In genomic region chr17:78822552-78822951, GRCh38 we compare ENCODE assay signal across 12 cellular contexts. TPM values are rescaled to one million over a fixed set of nuclear protein-coding genes. Genes with fewer than 3 reads are reported as not detected.
A peak's percentile ranks its signal among the peaks of the same experiment; 100 is the strongest.
DNase-seq lines count a peak whose midpoint lies in the region; ATAC-seq, FAIRE-seq and TF ChIP-seq lines count a peak whose summit lies in the region.
"Had no signal": no experiment of that assay in that cellular context is flagged by ENCODE, and none has a peak within 500 bp of the region (broad histone marks: within the 10 kb centered on the region; RNA-seq: fewer than 3 reads in every experiment).

No MANE protein-coding gene starts in this region.

- no peaks in the 10 kb centered on the region for H3K27me3 Mint-ChIP-seq in stimulated activated naive CD8-positive, alpha-beta T cell treated with anti-CD3 and anti-CD28 coated beads, Interleukin-15, Interleukin-2, amounts not matched to agents 100 ng/mL and 50 ng/mL, for 24 hours

- peaks cover 85% of the 10 kb centered on the region for H3K36me3 Mint-ChIP-seq in stimulated activated naive CD8-positive, alpha-beta T cell treated with anti-CD3 and anti-CD28 coated beads, Interleukin-15, Interleukin-2, amounts not matched to agents 100 ng/mL and 50 ng/mL, for 24 hours (ENCODE audit: low read depth)

- ATAC-seq in stimulated activated naive CD8-positive, alpha-beta T cell treated with anti-CD3 and anti-CD28 coated beads, Interleukin-15, Interleukin-2, amounts not matched to agents 100 U/mL and 50 U/mL, for 24 hours = no peak
- no peak for ATAC-seq in omental fat pad (ENCODE audit: low FRiP score)
- ATAC-seq: right lobe of liver had no signal

- TF ChIP-seq CTCF in vagina (IDR thresholded peaks at IDR 0.05) = no peak
- TF ChIP-seq CTCF in omental fat pad (IDR thresholded peaks at IDR 0.05) = no peak

- intact Hi-C loops in vagina (cut with DNase I) = no loop called here

- TF ChIP-seq POLR2A in vagina (IDR thresholded peaks at IDR 0.05) = no peak

- peaks cover 46% of the 10 kb centered on the region for H3K4me1 Mint-ChIP-seq in stimulated activated naive CD8-positive, alpha-beta T cell treated with anti-CD3 and anti-CD28 coated beads, Interleukin-15, Interleukin-2, amounts not matched to agents 100 ng/mL and 50 ng/mL, for 24 hours (ENCODE audit: low read depth)

- FAIRE-seq in urothelium cell line (lab: Jason Lieb, UNC) = no peak

- no peaks in the 10 kb centered on the region for H3K4me1 ChIP-seq in vagina
- H3K4me1 ChIP-seq: right lobe of liver had no signal

- H3K9me3 ChIP-seq in vagina = no peaks in the 10 kb centered on the region
- H3K9me3 ChIP-seq: right lobe of liver had no signal

- H3K9me3 Mint-ChIP-seq in stimulated activated naive CD8-positive, alpha-beta T cell treated with anti-CD3 and anti-CD28 coated beads, Interleukin-15, Interleukin-2, amounts not matched to agents 100 ng/mL and 50 ng/mL, for 24 hours = no peaks in the 10 kb centered on the region

- H3K27ac ChIP-seq in vagina = peak overlapping the region; percentile 65
- H3K27ac ChIP-seq: right lobe of liver had no signal

- peaks cover 0 to 93% of the 10 kb centered on the region in 2 donors for H3K36me3 ChIP-seq in vagina

- no peak for DNase-seq in stimulated activated naive CD8-positive, alpha-beta T cell treated with anti-CD3 and anti-CD28 coated beads, Interleukin-15, Interleukin-2, amounts not matched to agents 100 U/mL and 50 U/mL, for 24 hours
- DNase-seq in amniotic stem cell (lab: John Stamatoyannopoulos, UW) (peak; percentile 87), hepatic stellate cell (ENCODE audit: low spot score) (peak; percentile 91), vagina (ENCODE audit: extremely low spot score in 2 of 2) (no peak), urothelium cell line (ENCODE audit: low spot score) (no peak), omental fat pad (ENCODE audit: low spot score) (no peak)
- DNase-seq in activated T-cell treated with anti-CD3 and anti-CD28 coated beads, Interleukin-2, amount 50 U/mL, for 1 hour = no peak
- DNase-seq: activated CD4-positive, alpha-beta T cell treated with anti-CD3 and anti-CD28 coated beads for 4 hours; left cardiac atrium; stimulated activated naive CD4-positive, alpha-beta T cell treated with Interleukin-2 at 50 U/mL for 16 hours had no signal

- peak overlapping the region; percentile 39 for H3K27ac Mint-ChIP-seq in stimulated activated naive CD8-positive, alpha-beta T cell treated with anti-CD3 and anti-CD28 coated beads, Interleukin-15, Interleukin-2, amounts not matched to agents 100 ng/mL and 50 ng/mL, for 24 hours

- H3K4me3 ChIP-seq in vagina = no peak overlapping the region
- H3K4me3 ChIP-seq: right lobe of liver had no signal

- no peaks in the 10 kb centered on the region for H3K27me3 ChIP-seq in vagina
- H3K27me3 ChIP-seq: right lobe of liver had no signal

- no peak overlapping the region for H3K4me3 Mint-ChIP-seq in stimulated activated naive CD8-positive, alpha-beta T cell treated with anti-CD3 and anti-CD28 coated beads, Interleukin-15, Interleukin-2, amounts not matched to agents 100 ng/mL and 50 ng/mL, for 24 hours

RNA-seq across cellular contexts. Expression of gene USP36, which starts 18.1 kb away (rescaled TPM):
- total RNA-seq in vagina (71.2 TPM), omental fat pad (100 to 1,000 TPM in 2 of 4 donors, 10 to 100 TPM in 2; 32.5 to 162 (median 86.7) TPM)

RNA-seq across cellular contexts. Expression of gene CYTH1, which starts 40.5 kb away (rescaled TPM):
- total RNA-seq in vagina (62.9 TPM), omental fat pad (100 to 1,000 TPM in 2 of 4 donors, 10 to 100 TPM in 2; 50.0 to 139 (median 83.7) TPM)

Comparison
In these comparisons a context has a peak if more than half of its experiments do, and no peak if none do; other contexts are left out.
1. DNase-seq: peak in amniotic stem cell (single experiment) and hepatic stellate cell (single experiment); none in stimulated activated naive CD8-positive, alpha-beta T cell treated with anti-CD3 and anti-CD28 coated beads, Interleukin-15, Interleukin-2, amounts not matched to agents 100 U/mL and 50 U/mL, for 24 hours (single experiment), vagina (0 of 2), activated T-cell treated with anti-CD3 and anti-CD28 coated beads, Interleukin-2, amount 50 U/mL, for 1 hour (single experiment), urothelium cell line (single experiment) and omental fat pad (single experiment).